Comparison of ENCODE assay signal across 8 cellular contexts in genomic region chr1:229342305-229342901, GRCh38. TPM values are rescaled to one million over a fixed set of nuclear protein-coding genes. Genes with fewer than 3 reads are reported as not detected.
A peak's percentile ranks its signal among the peaks of the same experiment; 100 is the strongest.
DNase-seq lines count a peak whose midpoint lies in the region; ATAC-seq and TF ChIP-seq lines count a peak whose summit lies in the region.

No MANE protein-coding gene starts in this region.

- BruUV-seq in Panc1 (replicated peaks; lab: Mats Ljungman, UMichigan) = no TSS peak

- peaks cover 46% of the 10 kb centered on the region for H3K4me1 Mint-ChIP-seq in activated T-helper 1 cell treated with anti-CD3 and anti-CD28 coated beads, Interleukin-12 subunit alpha, Interleukin-12 subunit beta, Interleukin-2, Interleukin-4 antibody, amounts not matched to agents 30 ng/mL and 10 ng/mL and 1 ng/mL, durations not matched to agents 14 hours and 24 hours and 36 hours (ENCODE audit: low read depth)
- H3K4me1 Mint-ChIP-seq in naive thymus-derived CD8-positive, alpha-beta T cell = peaks cover 21 to 46% (median 38%) of the 10 kb centered on the region in 4 donors

- H3K27ac Mint-ChIP-seq in activated T-helper 1 cell treated with anti-CD3 and anti-CD28 coated beads, Interleukin-12 subunit alpha, Interleukin-12 subunit beta, Interleukin-2, Interleukin-4 antibody, amounts not matched to agents 30 ng/mL and 10 ng/mL and 1 ng/mL, durations not matched to agents 14 hours and 24 hours and 36 hours = peak overlapping the region; percentile 9
- H3K27ac Mint-ChIP-seq in naive thymus-derived CD8-positive, alpha-beta T cell = peak overlapping the region in 8 of 10 donors; percentile 63 to 93 (median 82)

- no peaks in the 10 kb centered on the region for H3K36me3 ChIP-seq in Panc1 (ENCODE audit: control insufficient read depth, insufficient read depth, low read length)
- H3K36me3 ChIP-seq in fibroblast of lung (ENCODE audit: control insufficient read depth, insufficient read depth, low read length) = no peaks in the 10 kb centered on the region

- H4K20me1 ChIP-seq in fibroblast of lung (ENCODE audit: control insufficient read depth, extremely low read depth, insufficient read depth, low read length) = no peaks in the 10 kb centered on the region

- peak overlapping the region; percentile 90 for H2AFZ ChIP-seq in fibroblast of lung (ENCODE audit: low read length)

- in situ Hi-C loops in Panc1 (cut with HindIII; ENCODE audit: low pct_unique_long_range_greater_than_20kb, low sequenced_read_pairs) = no loop called here

- H3K36me3 Mint-ChIP-seq in activated T-helper 1 cell treated with anti-CD3 and anti-CD28 coated beads, Interleukin-12 subunit alpha, Interleukin-12 subunit beta, Interleukin-2, Interleukin-4 antibody, amounts not matched to agents 30 ng/mL and 10 ng/mL and 1 ng/mL, durations not matched to agents 14 hours and 24 hours and 36 hours (ENCODE audit: low read depth) = peaks cover 9% of the 10 kb centered on the region
- H3K36me3 Mint-ChIP-seq in naive thymus-derived CD8-positive, alpha-beta T cell = no peaks in the 10 kb centered on the region

- H3K4me2 ChIP-seq in fibroblast of lung (ENCODE audit: extremely low read depth, insufficient read depth, low read length) = peak overlapping the region; percentile 68

- H3K4me1 ChIP-seq in Panc1 (ENCODE audit: control insufficient read depth, insufficient read depth, low read length) (peaks cover 24% of the 10 kb centered on the region), fibroblast of lung (ENCODE audit: control insufficient read depth, extremely low read depth, insufficient read depth, low read length) (peaks cover 6% of the 10 kb centered on the region)

- peak overlapping the region; percentile 71 for H3K4me3 Mint-ChIP-seq in activated T-helper 1 cell treated with anti-CD3 and anti-CD28 coated beads, Interleukin-12 subunit alpha, Interleukin-12 subunit beta, Interleukin-2, Interleukin-4 antibody, amounts not matched to agents 30 ng/mL and 10 ng/mL and 1 ng/mL, durations not matched to agents 14 hours and 24 hours and 36 hours
- H3K4me3 Mint-ChIP-seq in naive thymus-derived CD8-positive, alpha-beta T cell = peak overlapping the region; percentile 69 to 93 (median 82)

- ATAC-seq in GM21528 (IDR thresholded peaks at IDR 0.05; ENCODE audit: low FRiP score, unreplicated experiment) (peak; percentile 72), Panc1 (peak; percentile 93)
- peak; percentile 72 to 77 for ATAC-seq in naive thymus-derived CD8-positive, alpha-beta T cell

- intact Hi-C loops in Panc1 (cut with micrococcal nuclease; ENCODE audit: unreplicated experiment) = loop anchor here (10.0 kb wide), 3 partner anchors 62 to 142 kb away; no protein-coding TSS in a partner anchor
- intact Hi-C loops in activated T-helper 1 cell treated with anti-CD3 and anti-CD28 coated beads, Interleukin-12 subunit alpha, Interleukin-12 subunit beta, Interleukin-2, Interleukin-4 antibody, amounts not matched to agents 30 ng/mL and 10 ng/mL and 1 ng/mL, durations not matched to agents 14 hours and 24 hours and 36 hours (cut with micrococcal nuclease) = loop anchor here (1.0 to 10.0 kb wide), 8 partner anchors 56 to 878 kb away; partner anchors contain the start of genes ABCB10, NUP133, RAB4A and TAF5L

- CTCF ChIA-PET in Panc1 (lab: Charles Lee) = no interaction called here

- no peak for TF ChIP-seq CTCF in Panc1 (IDR thresholded peaks at IDR 0.05)
- no peak for TF ChIP-seq CTCF in fibroblast of lung (conservative IDR thresholded peaks at IDR 0.05 in 1 of 2, IDR thresholded peaks at IDR 0.05 in 1 of 2; ENCODE audit: low read depth in 1 of 2, low read length in 2 of 2)

- H3K9ac ChIP-seq in fibroblast of lung (ENCODE audit: insufficient read depth, low read length) = peak overlapping the region; percentile 58

- H3K4me3 ChIP-seq in Panc1 (ENCODE audit: low read depth in 2 of 2, low read length in 2 of 2) (peak overlapping the region; percentile 70 to 83), fibroblast of lung (replicated peaks in 1 of 4; ENCODE audit: control extremely low read depth in 1 of 4, insufficient read depth in 1 of 4, low read depth in 3 of 4, low read length in 4 of 4) (peak overlapping the region; percentile 47 to 88 (median 79))

- H3K27ac ChIP-seq in Panc1 (ENCODE audit: low read length) (no peak overlapping the region), fibroblast of lung (ENCODE audit: insufficient read depth, low read length) (peak overlapping the region; percentile 44)

- DNase-seq in DMS53 (lab: John Stamatoyannopoulos, UW) = peak; percentile 92
- peak; percentile 75 for DNase-seq in HuH-7.5 (ENCODE audit: low spot score)
- no peak for DNase-seq in Panc1 (ENCODE audit: low read depth, low spot score)
- DNase-seq in activated T-helper 1 cell treated with anti-CD3 and anti-CD28 coated beads, Interleukin-12 subunit alpha, Interleukin-12 subunit beta, Interleukin-2, Interleukin-4 antibody, amounts not matched to agents 30 ng/mL and 10 ng/mL and 1 ng/mL, durations not matched to agents 14 hours and 24 hours and 36 hours (ENCODE audit: low spot score) = peak; percentile 82
- DNase-seq in fibroblast of lung (ENCODE audit: low read depth in 2 of 2) = peak; percentile 62 to 68
- peak; percentile 73 to 89 (median 84) for DNase-seq in naive thymus-derived CD8-positive, alpha-beta T cell
- DNase-seq in stimulated activated naive CD4-positive, alpha-beta T cell (lab: John Stamatoyannopoulos, UW) = peak; percentile 77 to 86 (median 83)

- H3K27me3 ChIP-seq in Panc1 (ENCODE audit: control insufficient read depth, insufficient read depth, low read length) (no peaks in the 10 kb centered on the region), fibroblast of lung (ENCODE audit: control insufficient read depth, insufficient read depth, low read length) (peaks cover 7% of the 10 kb centered on the region)

- H3K9me3 ChIP-seq in Panc1 (ENCODE audit: control insufficient read depth, insufficient read depth, low read depth, low read length) (no peaks in the 10 kb centered on the region), fibroblast of lung (ENCODE audit: control insufficient read depth, insufficient read depth, low read depth, low read length) (no peaks in the 10 kb centered on the region)

- peaks cover 25% of the 10 kb centered on the region for H3K27me3 Mint-ChIP-seq in activated T-helper 1 cell treated with anti-CD3 and anti-CD28 coated beads, Interleukin-12 subunit alpha, Interleukin-12 subunit beta, Interleukin-2, Interleukin-4 antibody, amounts not matched to agents 30 ng/mL and 10 ng/mL and 1 ng/mL, durations not matched to agents 14 hours and 24 hours and 36 hours (ENCODE audit: insufficient read depth)
- peaks cover 0 to 7% (median 0%) of the 10 kb centered on the region in 5 donors for H3K27me3 Mint-ChIP-seq in naive thymus-derived CD8-positive, alpha-beta T cell

- peaks cover 8% of the 10 kb centered on the region for H3K9me3 Mint-ChIP-seq in activated T-helper 1 cell treated with anti-CD3 and anti-CD28 coated beads, Interleukin-12 subunit alpha, Interleukin-12 subunit beta, Interleukin-2, Interleukin-4 antibody, amounts not matched to agents 30 ng/mL and 10 ng/mL and 1 ng/mL, durations not matched to agents 14 hours and 24 hours and 36 hours
- no peaks in the 10 kb centered on the region for H3K9me3 Mint-ChIP-seq in naive thymus-derived CD8-positive, alpha-beta T cell

- H3K79me2 ChIP-seq in fibroblast of lung (ENCODE audit: control insufficient read depth, insufficient read depth, low read length) = peaks cover 15% of the 10 kb centered on the region

- POLR2A ChIA-PET in Panc1 (lab: Charles Lee) = interaction anchor here (0.5 to 1.4 kb wide), 3 partner anchors 12 to 99 kb away, joined by 3 to 6 read pairs (median 3); no protein-coding TSS in a partner anchor
- POLR2A ChIA-PET in naive thymus-derived CD8-positive, alpha-beta T cell (lab: Charles Lee) = interaction anchor here (0.7 to 2.8 kb wide), 10 partner anchors 16 to 914 kb away, joined by 3 to 13 read pairs (median 4); partner anchors contain the start of genes ABCB10, NUP133 and RAB4A

RNA-seq across cellular contexts. Expression of gene CCSAP, which starts 0.4 kb away (rescaled TPM):
- total RNA-seq in Panc1 (2021; ENCODE audit: unreplicated experiment) (11.6 TPM), fibroblast of lung (5.4 and 6.9 TPM in 2 replicates)
- 4.4 TPM for polyA plus RNA-seq in Panc1 (2012; ENCODE audit: insufficient read length)
- total RNA-seq in activated T-helper 1 cell treated with anti-CD3 and anti-CD28 coated beads, Interleukin-12 subunit alpha, Interleukin-12 subunit beta, Interleukin-2, Interleukin-4 antibody, amounts not matched to agents 30 ng/mL and 10 ng/mL and 1 ng/mL, durations not matched to agents 14 hours and 24 hours and 36 hours = 11.6 and 11.9 TPM in 2 replicates
- polyA plus RNA-seq in fibroblast of lung = 4.3 and 4.4 TPM in 2 replicates
- polyA plus RNA-seq in fibroblast of lung (2012) = 3.0 and 3.3 TPM in 2 replicates
- 1.0 and 1.6 TPM in 2 replicates for polyA minus RNA-seq in fibroblast of lung (ENCODE audit: low replicate concordance)
- 1 to 10 TPM; 8.0 to 9.2 TPM for total RNA-seq in naive thymus-derived CD8-positive, alpha-beta T cell
- polyA plus RNA-seq in naive thymus-derived CD8-positive, alpha-beta T cell = 1 to 10 TPM; 1.2 to 1.5 (median 1.3) TPM
